In the genomic region with DNA sequence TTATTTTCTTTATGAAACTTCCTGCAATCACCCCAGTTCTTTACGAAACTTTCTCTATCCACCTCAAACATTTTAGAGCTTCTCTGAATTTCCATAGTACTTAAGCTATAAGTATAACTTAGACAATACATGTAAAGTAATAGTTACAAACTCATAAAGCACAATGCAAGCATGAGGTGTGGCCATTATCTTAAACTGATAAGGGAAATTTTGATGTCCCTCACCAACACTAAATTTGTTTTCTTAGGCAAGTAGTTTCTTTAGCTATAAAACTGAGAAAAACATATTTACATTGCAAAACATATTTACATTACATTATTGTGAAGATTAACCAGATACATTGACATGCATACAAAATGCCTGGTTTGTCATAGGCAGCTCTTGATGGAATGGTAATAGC, we compare ENCODE assay signal across 12 cellular contexts.
A peak's percentile ranks its signal among the peaks of the same experiment; 100 is the strongest.
DNase-seq lines count a peak whose midpoint lies in the region; ATAC-seq and TF ChIP-seq lines count a peak whose summit lies in the region.
"Had no signal": no experiment of that assay in that cellular context is flagged by ENCODE, and none has a peak within 500 bp of the region (broad histone marks: within the 10 kb centered on the region; RNA-seq: fewer than 3 reads in every experiment).

No MANE protein-coding gene starts in this region.

- no peak overlapping the region for H3K9ac ChIP-seq in PC-3 (ENCODE audit: low read length)

- DNase-seq in PC-3 (no peak), dorsolateral prefrontal cortex (no peak), mucosa of descending colon (no peak), globus pallidus (ENCODE audit: low spot score) (no peak), UCSD-AML1 (lab: John Stamatoyannopoulos, UW; ENCODE audit: unreplicated experiment) (no peak), NCI-H69 (lab: John Stamatoyannopoulos, UW) (no peak)
- DNase-seq: ACHN; BE2C; CD4-positive, CD25-positive, alpha-beta regulatory T cell; CD8-positive, alpha-beta memory T cell; H9 had no signal

- no peaks in the 10 kb centered on the region for H3K36me3 ChIP-seq in PC-3 (ENCODE audit: low read depth, low read length)
- no peaks in the 10 kb centered on the region for H3K36me3 ChIP-seq in mucosa of descending colon (ENCODE audit: low read depth)
- H3K36me3 ChIP-seq: BE2C had no signal

- intact Hi-C loops in PC-3 (cut with micrococcal nuclease) = no loop called here
- intact Hi-C loops in dorsolateral prefrontal cortex (cut with DNase I) = loop anchor here (5.0 kb wide), 2 partner anchors 147 to 323 kb away; partner anchors contain the start of gene ATP1B1 (in 2 of the 2)
- intact Hi-C loops in mucosa of descending colon (cut with DNase I, micrococcal nuclease) = no loop called here

- H3K27me3 ChIP-seq in PC-3 (ENCODE audit: low read length) (no peaks in the 10 kb centered on the region), dorsolateral prefrontal cortex (no peaks in the 10 kb centered on the region)
- H3K27me3 ChIP-seq: BE2C had no signal

- H3K4me1 ChIP-seq in PC-3 (ENCODE audit: insufficient read depth, low read length) (peaks cover 9% of the 10 kb centered on the region), mucosa of descending colon (ENCODE audit: low read depth) (peaks cover 4% of the 10 kb centered on the region)
- H3K4me1 ChIP-seq: BE2C had no signal

- POLR2A ChIA-PET in PC-3 (lab: Charles Lee; ENCODE audit: unreplicated experiment) = interaction anchor here (0.6 kb wide), 1 partner anchor 356 kb away, joined by 4 read pairs; no protein-coding TSS in a partner anchor

- H3K4me2 ChIP-seq in PC-3 (ENCODE audit: low read length) = no peak overlapping the region

- CTCF ChIA-PET in PC-3 (lab: Charles Lee) = no interaction called here

- BruUV-seq in PC-3 (replicated peaks; lab: Mats Ljungman, UMichigan) = no TSS peak

- H4K20me1 ChIP-seq in PC-3 (ENCODE audit: low read length) = no peaks in the 10 kb centered on the region

- no peaks in the 10 kb centered on the region for H3K9me2 ChIP-seq in PC-3 (replicated peaks; ENCODE audit: low read length)

- H3K9me3 ChIP-seq in PC-3 (ENCODE audit: low read length) (no peaks in the 10 kb centered on the region), mucosa of descending colon (no peaks in the 10 kb centered on the region)
- H3K9me3 ChIP-seq: BE2C had no signal

- ATAC-seq in PC-3 (peak; percentile 45), mucosa of descending colon (peak; percentile 76), GM21360 (IDR thresholded peaks at IDR 0.05; ENCODE audit: unreplicated experiment) (no peak)

- H3K79me2 ChIP-seq in PC-3 (ENCODE audit: low read length) = no peaks in the 10 kb centered on the region

- H3K4me3 ChIP-seq in PC-3 (ENCODE audit: low read length) = no peak overlapping the region
- peak overlapping the region in 3 of 59 donors; percentile 6 to 31 (median 28) for H3K4me3 ChIP-seq in dorsolateral prefrontal cortex
- no peak overlapping the region for H3K4me3 ChIP-seq in mucosa of descending colon

- H2AFZ ChIP-seq in PC-3 (ENCODE audit: low read length) = no peak overlapping the region

- 0 out of 2 replicates have a peak overlapping the region, but pooled peaks have one; percentile 1 for H3K27ac ChIP-seq in PC-3 (ENCODE audit: low read length)
- H3K27ac ChIP-seq in dorsolateral prefrontal cortex = peak overlapping the region in 42 of 59 donors; percentile 12 to 88 (median 64)

- no peaks in the 10 kb centered on the region for H3F3A ChIP-seq in PC-3 (ENCODE audit: low read length, unreplicated experiment)

- TF ChIP-seq CTCF in PC-3 (conservative IDR thresholded peaks at IDR 0.05; ENCODE audit: low read depth, low read length) (no peak), dorsolateral prefrontal cortex (IDR thresholded peaks at IDR 0.05 in 54 of 56, conservative IDR thresholded peaks at IDR 0.05 in 2 of 56; ENCODE audit: low read depth in 1 of 56, partially characterized antibody in 56 of 56) (no peak), mucosa of descending colon (IDR thresholded peaks at IDR 0.05) (no peak)

Comparison
In these comparisons a context has a peak if more than half of its experiments do, and no peak if none do; other contexts are left out.
1. intact Hi-C loops: an anchor here in dorsolateral prefrontal cortex (5.0 kb wide); none called in PC-3 and mucosa of descending colon.